ENCODE assay signal across 13 cellular contexts in genomic region chr18:70165936-70166335, GRCh38. TPM values are rescaled to one million over a fixed set of nuclear protein-coding genes. Genes with fewer than 3 reads are reported as not detected.
DNase-seq lines count a peak whose midpoint lies in the region; ATAC-seq and TF ChIP-seq lines count a peak whose summit lies in the region.
"Had no signal": no experiment of that assay in that cellular context is flagged by ENCODE, and none has a peak within 500 bp of the region (broad histone marks: within the 10 kb centered on the region; RNA-seq: fewer than 3 reads in every experiment).

No MANE protein-coding gene starts in this region.

- H3K4me1 Mint-ChIP-seq in natural killer cell: peaks cover 0 to 6% of the 10 kb centered on the region in 2 donors
- H3K4me1 Mint-ChIP-seq: mesothelial cell of epicardium had no signal

- peaks cover 15% of the 10 kb centered on the region for H3K36me3 Mint-ChIP-seq in natural killer cell

- peak overlapping the region in 1 of 2 donors; percentile 48 for H3K27ac Mint-ChIP-seq in natural killer cell
- H3K27ac Mint-ChIP-seq: mesothelial cell of epicardium, type B pancreatic cell had no signal

- DNase-seq in natural killer cell (no peak), psoas muscle (no peak), activated T-cell treated with anti-CD3 and anti-CD28 coated beads for 4 hours (no peak), NCI-H446 treated with DMSO at 0.1 percent for 48 hours (lab: John Stamatoyannopoulos, UW) (no peak)
- DNase-seq: NCI-H446, right cardiac atrium had no signal

- H3K27me3 ChIP-seq in psoas muscle (ENCODE audit: insufficient read depth in 3 of 3, low read length in 2 of 3): no peaks in the 10 kb centered on the region
- H3K27me3 ChIP-seq: ascending aorta had no signal

- no peak overlapping the region for H3K27ac ChIP-seq in psoas muscle
- H3K27ac ChIP-seq: ascending aorta had no signal

- peak overlapping the region; percentile 13 for H3K4me3 Mint-ChIP-seq in natural killer cell
- H3K4me3 Mint-ChIP-seq: mesothelial cell of epicardium, type B pancreatic cell had no signal

- 75 to 88% (median 83%) methylated on average over 3 of the region's 3 CpGs for WGBS in psoas muscle, 3 donors

- H3K4me1 ChIP-seq in psoas muscle: no peaks in the 10 kb centered on the region
- H3K4me1 ChIP-seq: ascending aorta had no signal

- no peaks in the 10 kb centered on the region for H3K9me3 ChIP-seq in psoas muscle
- H3K9me3 ChIP-seq: ascending aorta had no signal

- no peak overlapping the region for H3K4me3 ChIP-seq in psoas muscle
- H3K4me3 ChIP-seq: ascending aorta had no signal

- ATAC-seq in GM18907 (IDR thresholded peaks at IDR 0.05; ENCODE audit: unreplicated experiment) (peak; percentile 71), HG02588 (IDR thresholded peaks at IDR 0.05; ENCODE audit: unreplicated experiment) (peak; percentile 70), HG03460 (IDR thresholded peaks at IDR 0.05; ENCODE audit: unreplicated experiment) (peak; percentile 59), natural killer cell (no peak), GM18519 (IDR thresholded peaks at IDR 0.05; ENCODE audit: low FRiP score, unreplicated experiment) (no peak), psoas muscle (no peak)
- ATAC-seq: right cardiac atrium had no signal

- TF ChIP-seq CTCF in natural killer cell (IDR thresholded peaks at IDR 0.05): no peak
- no peak for TF ChIP-seq CTCF in psoas muscle (IDR thresholded peaks at IDR 0.05)

- H3K27me3 Mint-ChIP-seq in natural killer cell (ENCODE audit: low read depth in 2 of 2): no peaks in the 10 kb centered on the region
- H3K27me3 Mint-ChIP-seq: type B pancreatic cell had no signal

- H3K36me3 ChIP-seq in psoas muscle (ENCODE audit: insufficient read depth in 1 of 2, low read depth in 1 of 2): peaks cover 3 to 22% of the 10 kb centered on the region in 2 donors

- intact Hi-C loops in natural killer cell (cut with micrococcal nuclease): no loop called here
- intact Hi-C loops in psoas muscle (cut with DNase I): no loop called here

- no peaks in the 10 kb centered on the region for H3K9me3 Mint-ChIP-seq in natural killer cell
- H3K9me3 Mint-ChIP-seq: type B pancreatic cell had no signal

RNA-seq across cellular contexts. Expression of gene RTTN, which starts 39.6 kb away (rescaled TPM):
- 10 to 100 TPM; 33.0 to 41.0 (median 35.5) TPM for total RNA-seq in natural killer cell
- total RNA-seq in psoas muscle: 1 to 10 TPM; 3.9 to 7.1 (median 4.5) TPM
- 1 to 10 TPM; 1.6 to 3.4 (median 2.4) TPM for polyA plus RNA-seq in psoas muscle

Comparison
In these comparisons a context has a peak if more than half of its experiments do, and no peak if none do; other contexts are left out.
1. ATAC-seq: peak in GM18907 (single experiment), HG02588 (single experiment) and HG03460 (single experiment); none in natural killer cell (0 of 3), GM18519 (single experiment) and psoas muscle (0 of 4).
2. RNA of gene RTTN, which starts 39.6 kb away (total RNA-seq): 33.0 to 41.0 TPM in natural killer cell; 3.9 to 7.1 TPM in psoas muscle; every median in the first group is over 4 times any median in the second.